Comparison of ENCODE assay signal across 8 cellular contexts in the genomic region with DNA sequence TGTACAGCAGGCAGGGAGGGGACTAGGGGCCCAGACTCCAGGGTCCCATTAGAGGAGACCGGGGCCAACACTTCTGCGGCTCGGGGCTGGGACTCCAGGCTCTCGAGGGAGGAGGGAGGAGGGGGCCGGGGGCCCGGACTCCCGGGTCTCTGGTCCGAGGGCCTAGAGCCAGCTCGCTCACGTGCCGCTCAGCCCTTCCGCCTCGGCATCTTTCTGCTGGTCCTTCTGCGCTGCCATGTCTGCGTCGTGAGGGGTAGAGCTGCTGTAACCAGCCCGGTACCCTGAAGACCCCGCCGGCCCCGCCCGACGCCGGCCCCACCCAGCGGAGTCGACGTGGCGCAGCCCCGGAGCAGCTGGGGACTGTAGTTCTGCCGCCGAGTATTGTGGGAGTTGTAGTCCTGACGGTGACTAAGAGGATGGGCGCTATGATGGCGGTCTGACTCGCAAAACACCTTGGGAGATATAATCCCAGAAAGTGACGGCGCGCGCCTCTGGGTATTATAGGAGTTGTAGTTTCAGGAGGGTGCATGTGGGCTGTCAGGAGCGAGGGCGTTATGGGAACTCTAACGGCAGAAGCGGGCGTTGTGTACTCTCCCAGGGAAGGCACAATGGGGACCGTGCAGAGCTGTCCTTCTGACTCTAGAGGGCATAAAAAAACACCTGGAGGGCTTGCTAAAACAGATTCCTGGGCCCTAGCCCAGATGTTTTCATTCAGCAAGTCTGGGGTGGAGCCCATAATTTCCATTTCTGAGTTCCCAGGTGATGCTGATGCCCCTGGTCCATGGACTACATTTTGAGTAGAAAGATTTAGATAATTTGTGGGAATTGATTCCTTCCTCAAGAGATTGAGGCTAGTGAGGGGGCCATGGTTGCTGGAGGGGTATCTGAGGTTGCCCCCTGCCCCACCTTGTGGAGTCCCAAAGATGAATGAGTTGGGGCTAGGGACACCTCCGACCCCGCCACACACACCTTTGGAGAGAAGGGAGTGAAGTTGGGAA. TPM values are rescaled to one million over a fixed set of nuclear protein-coding genes. Genes with fewer than 3 reads are reported as not detected.
DNase-seq lines count a peak whose midpoint lies in the region; ATAC-seq and TF ChIP-seq lines count a peak whose summit lies in the region.

A gene with protein sequence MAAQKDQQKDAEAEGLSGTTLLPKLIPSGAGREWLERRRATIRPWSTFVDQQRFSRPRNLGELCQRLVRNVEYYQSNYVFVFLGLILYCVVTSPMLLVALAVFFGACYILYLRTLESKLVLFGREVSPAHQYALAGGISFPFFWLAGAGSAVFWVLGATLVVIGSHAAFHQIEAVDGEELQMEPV (minus strand): TSS at position 266 of the 998 bp plus-strand sequence. CDS start 29 bp downstream, at position 237.

- H3K4me3 ChIP-seq in liver (ENCODE audit: low read depth in 1 of 3, low read length in 3 of 3) = peak within 1 kb of the TSS; percentile 62 to 86 (median 86)

- peak within 1 kb of the TSS; percentile 80 for H3K27ac ChIP-seq in liver (ENCODE audit: low read depth in 1 of 2, low read length in 2 of 2)

- DNase-seq in C1 segment of cervical spinal cord (lab: John Stamatoyannopoulos, UW) (peak; percentile 26 to 90 (median 76)), NCI-H774 (lab: John Stamatoyannopoulos, UW) (peak; percentile 83), dermis microvascular lymphatic vessel endothelial cell (ENCODE audit: low read depth in 2 of 2) (peak; percentile 73 to 94)
- DNase-seq in activated CD4-positive, alpha-beta T cell treated with anti-CD3 and anti-CD28 coated beads, Interleukin-2, amount 50 U/mL, for 4 hours = peak; percentile 84 to 85
- DNase-seq in stimulated activated CD4-positive, alpha-beta T cell treated with anti-CD3 and anti-CD28 coated beads, Interleukin-4, amount 100 ng/mL, for 24 hours = peak; percentile 88

- H3K9ac ChIP-seq in liver (ENCODE audit: low read depth in 1 of 2, low read length in 2 of 2) = peak within 1 kb of the TSS; percentile 10 to 30

- H3K36me3 ChIP-seq in liver (ENCODE audit: control insufficient read depth in 4 of 4, insufficient read depth in 3 of 4, low read depth in 1 of 4, low read length in 3 of 4) = peaks cover 0 to 6% (median 2%) of the 10 kb centered on the region in 4 donors

- WGBS in liver = 5% methylated on average over 46 of the region's 46 CpGs

- no peak for TF ChIP-seq CTCF in liver (IDR thresholded peaks at IDR 0.05; ENCODE audit: low read depth, low read length, missing input control)

- peak; percentile 89 for ATAC-seq in GM19351 (IDR thresholded peaks at IDR 0.05; ENCODE audit: unreplicated experiment)
- ATAC-seq in HG03558 (IDR thresholded peaks at IDR 0.05; ENCODE audit: extremely low read depth, unreplicated experiment) = peak; percentile 57

- no peaks in the 10 kb centered on the region for H3K9me3 ChIP-seq in liver (ENCODE audit: control insufficient read depth in 4 of 4, low read length in 3 of 4)

- no peak for TF ChIP-seq RAD21 in liver (IDR thresholded peaks at IDR 0.05)

- H3K27me3 ChIP-seq in liver (ENCODE audit: control insufficient read depth in 4 of 4, insufficient read depth in 4 of 4, low read length in 3 of 4) = no peaks in the 10 kb centered on the region

- H3K4me1 ChIP-seq in liver (ENCODE audit: control insufficient read depth in 4 of 4, insufficient read depth in 4 of 4, low read length in 3 of 4) = peaks cover 0 to 14% (median 8%) of the 10 kb centered on the region in 4 donors

TF ChIP-seq in liver, 16 proteins besides CTCF, POLR2A, EP300 and RAD21:
- TF ChIP-seq TAF1 (conservative IDR thresholded peaks at IDR 0.05) = peak; percentile 16
- TF ChIP-seq HNF4G (IDR thresholded peaks at IDR 0.05) = no peak
- peak in 1 of 2 donors; percentile 30 for TF ChIP-seq JUND (IDR thresholded peaks at IDR 0.05)
- TF ChIP-seq SP1 (IDR thresholded peaks at IDR 0.05) = peak; percentile 34
- no peak for TF ChIP-seq FOXA1 (IDR thresholded peaks at IDR 0.05)
- TF ChIP-seq YY1 (IDR thresholded peaks at IDR 0.05) = peak; percentile 97
- no peak for TF ChIP-seq FOXA2 (IDR thresholded peaks at IDR 0.05)
- no peak for TF ChIP-seq ATF3 (IDR thresholded peaks at IDR 0.05)
- no peak for TF ChIP-seq NR2F2 (IDR thresholded peaks at IDR 0.05)
- no peak for TF ChIP-seq RXRA (IDR thresholded peaks at IDR 0.05)
- peak; percentile 48 for TF ChIP-seq ZBTB33 (IDR thresholded peaks at IDR 0.05)
- TF ChIP-seq GABPA (IDR thresholded peaks at IDR 0.05 in 1 of 2, conservative IDR thresholded peaks at IDR 0.05 in 1 of 2) = peak in 1 of 2 donors; percentile 42
- peak; percentile 8 for TF ChIP-seq REST (IDR thresholded peaks at IDR 0.05)
- TF ChIP-seq HNF4A (conservative IDR thresholded peaks at IDR 0.05) = no peak
- TF ChIP-seq MAX (IDR thresholded peaks at IDR 0.05) = no peak
- TF ChIP-seq EGR1 (IDR thresholded peaks at IDR 0.05; ENCODE audit: low read depth in 2 of 2) = no peak

RNA-seq across cellular contexts. Expression of the gene that starts here (rescaled TPM):
- total RNA-seq in dermis microvascular lymphatic vessel endothelial cell = 104 and 137 TPM in 2 replicates
- total RNA-seq in liver = 10 to 100 TPM; 43.2 to 52.1 TPM
- 100 to 1,000 TPM; 147 to 161 TPM for polyA plus RNA-seq in liver

Comparison
In these comparisons a context has a peak if more than half of its experiments do, and no peak if none do; other contexts are left out.
1. Peak in every context shown above with its lines: DNase-seq, ATAC-seq, H3K4me3 ChIP-seq and H3K27ac ChIP-seq.